ENCODE assay signal across 8 cellular contexts in the genomic region with DNA sequence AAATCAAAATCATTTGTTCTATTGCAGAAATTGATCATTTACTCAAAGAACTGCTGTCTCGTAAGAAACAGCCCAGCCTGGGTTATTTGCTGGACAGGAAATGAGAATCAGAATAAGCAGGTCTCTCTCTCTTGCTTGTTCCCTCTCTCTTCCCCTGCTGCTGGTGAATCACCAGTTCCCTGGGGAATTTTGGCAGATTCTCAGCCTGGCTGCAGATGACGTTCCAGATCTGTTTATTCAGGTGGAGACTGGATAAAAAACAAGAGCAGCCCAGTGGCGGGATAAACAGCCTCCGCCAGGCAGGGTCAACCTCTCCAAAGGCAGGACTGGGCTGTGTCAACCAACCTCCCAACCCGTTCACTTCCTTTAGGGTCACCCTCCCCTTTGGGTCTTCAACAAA.
DNase-seq lines count a peak whose midpoint lies in the region; ATAC-seq and TF ChIP-seq lines count a peak whose summit lies in the region.

No MANE protein-coding gene starts in this region.

- H3K9me3 ChIP-seq in colonic mucosa = no peaks in the 10 kb centered on the region
- no peaks in the 10 kb centered on the region for H3K9me3 ChIP-seq in trophoblast cell (ENCODE audit: insufficient read depth, low read depth, low read length)

- H4K91ac ChIP-seq in trophoblast cell (ENCODE audit: low read depth, low read length) = no peak overlapping the region

- TF ChIP-seq CTCF in colonic mucosa (IDR thresholded peaks at IDR 0.05) = no peak

- ATAC-seq in HG02938 (IDR thresholded peaks at IDR 0.05; ENCODE audit: unreplicated experiment) = no peak

- H3K79me1 ChIP-seq in trophoblast cell (ENCODE audit: low read length) = no peaks in the 10 kb centered on the region

- H3K23ac ChIP-seq in trophoblast cell (ENCODE audit: low read length) = no peak overlapping the region

- H2BK120ac ChIP-seq in trophoblast cell (ENCODE audit: insufficient read depth, low read length, poor library complexity) = no peak overlapping the region

- no peak overlapping the region for H3K18ac ChIP-seq in trophoblast cell (ENCODE audit: low read length)

- H3K36me3 ChIP-seq in colonic mucosa (no peaks in the 10 kb centered on the region), trophoblast cell (ENCODE audit: control insufficient read depth in 1 of 2, insufficient read depth in 2 of 2, low read length in 2 of 2) (no peaks in the 10 kb centered on the region)

- no peak overlapping the region for H3K4me2 ChIP-seq in trophoblast cell (ENCODE audit: low read length)

- H4K12ac ChIP-seq in trophoblast cell (ENCODE audit: low read depth, low read length) = no peak overlapping the region

- no peaks in the 10 kb centered on the region for H3K79me2 ChIP-seq in trophoblast cell (ENCODE audit: control insufficient read depth, insufficient read depth, low read length, poor library complexity)

- no CpG with 5 or more reads among the region's 5 CpGs for WGBS in trophoblast cell (ENCODE audit: extremely low coverage, insufficient coverage, insufficient read length)

- no peak overlapping the region for H3K14ac ChIP-seq in trophoblast cell (ENCODE audit: low read length)

- H4K8ac ChIP-seq in trophoblast cell (ENCODE audit: low read depth, low read length) = no peak overlapping the region

- H2AK5ac ChIP-seq in trophoblast cell (ENCODE audit: low read length) = no peak overlapping the region

- H3K4me3 ChIP-seq in colonic mucosa = no peak overlapping the region
- H3K4me3 ChIP-seq in trophoblast cell (ENCODE audit: low read depth, low read length) = no peak overlapping the region

- no peak overlapping the region for H2AFZ ChIP-seq in trophoblast cell (ENCODE audit: insufficient read depth, low read length, poor library complexity)

- no peak overlapping the region for H2BK5ac ChIP-seq in trophoblast cell (ENCODE audit: low read depth, low read length, poor library complexity)

- H3K27ac ChIP-seq in colonic mucosa (peak overlapping the region; percentile 5), trophoblast cell (ENCODE audit: low read depth, low read length) (no peak overlapping the region)

- H3K4me1 ChIP-seq in colonic mucosa (no peaks in the 10 kb centered on the region), trophoblast cell (ENCODE audit: control insufficient read depth in 1 of 2, insufficient read depth in 2 of 2, low read length in 2 of 2) (peaks cover 0 to 3% of the 10 kb centered on the region in 2 experiments)

- no peaks in the 10 kb centered on the region for H3K27me3 ChIP-seq in colonic mucosa
- H3K27me3 ChIP-seq in trophoblast cell (ENCODE audit: insufficient read depth, low read length) = no peaks in the 10 kb centered on the region

- H3K4ac ChIP-seq in trophoblast cell (ENCODE audit: low read depth, low read length) = no peak overlapping the region

- intact Hi-C loops in colonic mucosa (cut with DNase I) = no loop called here

- peak; percentile 88 for DNase-seq in DMS153 (lab: John Stamatoyannopoulos, UW)
- DNase-seq in NCI-H226 = peak; percentile 81
- peak; percentile 68 for DNase-seq in colonic mucosa
- peak; percentile 84 for DNase-seq in medulla oblongata (ENCODE audit: extremely low spot score)
- DNase-seq in trophoblast cell = no peak
- DNase-seq in AML-193 (lab: John Stamatoyannopoulos, UW) = no peak
- no peak for DNase-seq in central memory CD4-positive, alpha-beta T cell

- no peak overlapping the region for H2BK12ac ChIP-seq in trophoblast cell (ENCODE audit: low read length)

- no peak overlapping the region for H3K9ac ChIP-seq in colonic mucosa (ENCODE audit: low read depth in 2 of 2, low read length in 2 of 2)
- no peak overlapping the region for H3K9ac ChIP-seq in trophoblast cell (ENCODE audit: low read length)

Comparison
In these comparisons a context has a peak if more than half of its experiments do, and no peak if none do; other contexts are left out.
1. DNase-seq: peak in DMS153 (single experiment), NCI-H226 (single experiment), colonic mucosa (single experiment) and medulla oblongata (single experiment); none in trophoblast cell (0 of 2), AML-193 (0 of 2) and central memory CD4-positive, alpha-beta T cell (single experiment).